Comparison of ENCODE assay signal across 8 cellular contexts in genomic region chr7:75842836-75843446, GRCh38. TPM values are rescaled to one million over a fixed set of nuclear protein-coding genes. Genes with fewer than 3 reads are reported as not detected.
A peak's percentile ranks its signal among the peaks of the same experiment; 100 is the strongest.
DNase-seq lines count a peak whose midpoint lies in the region; ATAC-seq and TF ChIP-seq lines count a peak whose summit lies in the region.

No MANE protein-coding gene starts in this region.

- peak; percentile 55 for ATAC-seq in Right ventricle myocardium superior (ENCODE audit: poor library complexity)
- ATAC-seq in HG03045 (IDR thresholded peaks at IDR 0.05; ENCODE audit: unreplicated experiment), result peak; percentile 70

- H3K27ac ChIP-seq in right atrium auricular region (no peak overlapping the region), SK-N-SH (ENCODE audit: low read depth in 2 of 2, low read length in 1 of 2) (no peak overlapping the region), Peyer's patch (peak overlapping the region in 2 of 4 donors; percentile 53 to 68)
- H3K27ac ChIP-seq in CD4-positive, alpha-beta memory T cell (ENCODE audit: low read depth, low read length), result no peak overlapping the region

- H3K36me3 Mint-ChIP-seq in CD4-positive, alpha-beta memory T cell, result no peaks in the 10 kb centered on the region

- H3K9me2 ChIP-seq in SK-N-SH, result no peaks in the 10 kb centered on the region

- POLR2A ChIA-PET in SK-N-SH (lab: Yijun Ruan, JAX), result no interaction called here
- POLR2A ChIA-PET in CD4-positive, alpha-beta memory T cell (lab: Charles Lee; ENCODE audit: partially characterized antibody), result no interaction called here

- H3K79me2 ChIP-seq in SK-N-SH (ENCODE audit: insufficient read depth), result no peaks in the 10 kb centered on the region

- H3K4me3 Mint-ChIP-seq in CD4-positive, alpha-beta memory T cell, result no peak overlapping the region

- H3K9me3 ChIP-seq in right atrium auricular region (no peaks in the 10 kb centered on the region), SK-N-SH (no peaks in the 10 kb centered on the region), Peyer's patch (no peaks in the 10 kb centered on the region)
- H3K9me3 ChIP-seq in CD4-positive, alpha-beta memory T cell (ENCODE audit: control insufficient read depth in 1 of 2, low read length in 2 of 2), result no peaks in the 10 kb centered on the region

- CTCF ChIA-PET in SK-N-SH (lab: Yijun Ruan, JAX), result interaction anchor here (1.7 to 4.5 kb wide), 2 partner anchors 23 to 177 kb away, joined by 12 to 18 read pairs; no protein-coding TSS in a partner anchor
- CTCF ChIA-PET in CD4-positive, alpha-beta memory T cell (lab: Charles Lee; ENCODE audit: partially characterized antibody), result no interaction called here

- no peaks in the 10 kb centered on the region for H3K27me3 Mint-ChIP-seq in CD4-positive, alpha-beta memory T cell

- H3K4me1 ChIP-seq in right atrium auricular region, result peaks cover 0 to 8% of the 10 kb centered on the region in 2 donors
- peaks cover 2 to 9% of the 10 kb centered on the region in 2 experiments; a peak in 1 of 4 replicates for H3K4me1 ChIP-seq in SK-N-SH (ENCODE audit: control insufficient read depth in 1 of 2, insufficient read depth in 2 of 2, low read depth in 1 of 2, low read length in 1 of 2)
- no peaks in the 10 kb centered on the region for H3K4me1 ChIP-seq in CD4-positive, alpha-beta memory T cell (ENCODE audit: insufficient read depth, low read length)
- H3K4me1 ChIP-seq in Peyer's patch, result no peaks in the 10 kb centered on the region

- 0 out of 2 replicates have a peak overlapping the region, but pooled peaks have one; percentile 9 for H3K4me2 ChIP-seq in SK-N-SH

- H2AFZ ChIP-seq in SK-N-SH (ENCODE audit: low read depth), result no peak overlapping the region

- H3K27ac Mint-ChIP-seq in CD4-positive, alpha-beta memory T cell, result peak overlapping the region in 1 of 7 donors; percentile 26

- H4K20me1 ChIP-seq in SK-N-SH (ENCODE audit: insufficient read depth), result no peaks in the 10 kb centered on the region

- peaks cover 0 to 8% (median 2%) of the 10 kb centered on the region in 4 donors for H3K4me1 Mint-ChIP-seq in CD4-positive, alpha-beta memory T cell

- H3K27me3 ChIP-seq in right atrium auricular region (no peaks in the 10 kb centered on the region), SK-N-SH (ENCODE audit: insufficient read depth) (peaks cover 12% of the 10 kb centered on the region), Peyer's patch (no peaks in the 10 kb centered on the region)
- no peaks in the 10 kb centered on the region for H3K27me3 ChIP-seq in CD4-positive, alpha-beta memory T cell (ENCODE audit: insufficient read depth, low read length)

- H3K36me3 ChIP-seq in right atrium auricular region (no peaks in the 10 kb centered on the region), SK-N-SH (replicated peaks in 1 of 2; ENCODE audit: control insufficient read depth in 1 of 2, insufficient read depth in 2 of 2, low read length in 1 of 2) (no peaks in the 10 kb centered on the region), Peyer's patch (no peaks in the 10 kb centered on the region)
- no peaks in the 10 kb centered on the region for H3K36me3 ChIP-seq in CD4-positive, alpha-beta memory T cell (ENCODE audit: insufficient read depth, low read length)

- intact Hi-C loops in Right ventricle myocardium superior (cut with DNase I), result no loop called here
- intact Hi-C loops in CD4-positive, alpha-beta memory T cell (cut with micrococcal nuclease), result no loop called here

- H3K4me3 ChIP-seq in right atrium auricular region, result no peak overlapping the region
- no peak overlapping the region for H3K4me3 ChIP-seq in SK-N-SH (ENCODE audit: low read depth in 2 of 2, low read length in 1 of 2)
- H3K4me3 ChIP-seq in CD4-positive, alpha-beta memory T cell (ENCODE audit: low read length in 2 of 2), result no peak overlapping the region
- no peak overlapping the region for H3K4me3 ChIP-seq in Peyer's patch

- DNase-seq in Right ventricle myocardium superior (no peak), right atrium auricular region (ENCODE audit: low spot score) (no peak), SK-N-SH (no peak), fibroblast of gingiva (ENCODE audit: low read depth) (peak; percentile 89), smooth muscle cell of the brain vasculature (ENCODE audit: low read depth, low spot score) (peak; percentile 59), Peyer's patch (no peak)
- no peak for DNase-seq in CD4-positive, alpha-beta memory T cell

- no peak overlapping the region for H3K9ac ChIP-seq in SK-N-SH

- H3F3A ChIP-seq in SK-N-SH (replicated peaks; ENCODE audit: insufficient read depth), result no peaks in the 10 kb centered on the region

- 56% methylated on average over 8 of the region's 8 CpGs for WGBS in SK-N-SH (ENCODE audit: low lambda C conversion rate)

- peak in 1 of 2 donors; percentile 10 for TF ChIP-seq POLR2A in Peyer's patch (IDR thresholded peaks at IDR 0.05)

- TF ChIP-seq EP300 in SK-N-SH (IDR thresholded peaks at IDR 0.05; ENCODE audit: borderline replicate concordance in 1 of 2, low read depth in 1 of 2, low read length in 1 of 2), result no peak

- H3K9me3 Mint-ChIP-seq in CD4-positive, alpha-beta memory T cell, result no peaks in the 10 kb centered on the region

- TF ChIP-seq CTCF in right atrium auricular region (IDR thresholded peaks at IDR 0.05) (no peak), SK-N-SH (IDR thresholded peaks at IDR 0.05) (no peak), Peyer's patch (IDR thresholded peaks at IDR 0.05) (no peak)

- no peak for TF ChIP-seq RAD21 in SK-N-SH (IDR thresholded peaks at IDR 0.05; ENCODE audit: low read length)

TF ChIP-seq in SK-N-SH, 30 proteins besides CTCF, POLR2A, EP300 and RAD21:
- TF ChIP-seq REST (IDR thresholded peaks at IDR 0.05; ENCODE audit: low read depth, low read length) (no peak), FOSL2 (IDR thresholded peaks at IDR 0.05; ENCODE audit: borderline replicate concordance, low read depth) (peak; percentile 50; the same call in 1 of the 2 replicates), ZBTB33 (IDR thresholded peaks at IDR 0.05; ENCODE audit: borderline replicate concordance, low read depth) (no peak), RFX5 (IDR thresholded peaks at IDR 0.05; ENCODE audit: low read length) (no peak), GATA2 (CRISPR knock-in tag; IDR thresholded peaks at IDR 0.05) (no peak), TCF12 (IDR thresholded peaks at IDR 0.05) (peak; percentile 49), MAX (IDR thresholded peaks at IDR 0.05; ENCODE audit: low read depth) (no peak), ELF1 (IDR thresholded peaks at IDR 0.05) (no peak)

RNA-seq across cellular contexts. Expression of gene CCL24, which starts 29.3 kb away (rescaled TPM):
- total RNA-seq in Right ventricle myocardium superior (not detected), right atrium auricular region (not detected), Peyer's patch (10 to 100 TPM; 13.1 to 48.7 (median 26.3) TPM)
- not detected in 2 replicates for polyA plus RNA-seq in SK-N-SH (2012; rRNA removed)
- polyA plus RNA-seq in SK-N-SH (2012; cell fraction: cytosol; rRNA removed), result not detected in 2 replicates
- polyA plus RNA-seq in SK-N-SH (2012; cell fraction: nucleus; rRNA removed), result not detected in 2 replicates
- total RNA-seq in CD4-positive, alpha-beta memory T cell, result not detected
- not detected for polyA plus RNA-seq in CD4-positive, alpha-beta memory T cell

RNA-seq across cellular contexts. Expression of gene RHBDD2, which starts 35.9 kb away (rescaled TPM):
- total RNA-seq in Right ventricle myocardium superior, result 16.3 TPM
- 10 to 100 TPM; 43.5 to 60.0 TPM for total RNA-seq in right atrium auricular region
- polyA plus RNA-seq in SK-N-SH (2012; rRNA removed), result 68.8 and 77.6 TPM in 2 replicates
- polyA plus RNA-seq in SK-N-SH (2012; cell fraction: cytosol; rRNA removed), result 29.3 and 44.2 TPM in 2 replicates
- polyA plus RNA-seq in SK-N-SH (2012; cell fraction: nucleus; rRNA removed), result 71.0 and 91.8 TPM in 2 replicates
- total RNA-seq in CD4-positive, alpha-beta memory T cell, result 10 to 100 TPM; 47.1 to 53.2 TPM
- 100 to 1,000 TPM; 108 to 119 TPM for polyA plus RNA-seq in CD4-positive, alpha-beta memory T cell
- total RNA-seq in Peyer's patch, result 10 to 100 TPM; 35.5 to 76.9 (median 57.6) TPM

Comparison
In these comparisons a context has a peak if more than half of its experiments do, and no peak if none do; other contexts are left out.
1. DNase-seq: peak in fibroblast of gingiva (single experiment) and smooth muscle cell of the brain vasculature (single experiment); none in Right ventricle myocardium superior (single experiment), right atrium auricular region (single experiment), SK-N-SH (single experiment), CD4-positive, alpha-beta memory T cell (0 of 5) and Peyer's patch (0 of 3).
2. RNA of gene CCL24, which starts 29.3 kb away (total RNA-seq): 13.1 to 48.7 TPM in Peyer's patch; not detected in right atrium auricular region, not detected in Right ventricle myocardium superior (single experiment) and not detected in CD4-positive, alpha-beta memory T cell; every median in the first group is over 4 times any median in the second.